ENCODE assay signal across 9 cellular contexts in the genomic region with DNA sequence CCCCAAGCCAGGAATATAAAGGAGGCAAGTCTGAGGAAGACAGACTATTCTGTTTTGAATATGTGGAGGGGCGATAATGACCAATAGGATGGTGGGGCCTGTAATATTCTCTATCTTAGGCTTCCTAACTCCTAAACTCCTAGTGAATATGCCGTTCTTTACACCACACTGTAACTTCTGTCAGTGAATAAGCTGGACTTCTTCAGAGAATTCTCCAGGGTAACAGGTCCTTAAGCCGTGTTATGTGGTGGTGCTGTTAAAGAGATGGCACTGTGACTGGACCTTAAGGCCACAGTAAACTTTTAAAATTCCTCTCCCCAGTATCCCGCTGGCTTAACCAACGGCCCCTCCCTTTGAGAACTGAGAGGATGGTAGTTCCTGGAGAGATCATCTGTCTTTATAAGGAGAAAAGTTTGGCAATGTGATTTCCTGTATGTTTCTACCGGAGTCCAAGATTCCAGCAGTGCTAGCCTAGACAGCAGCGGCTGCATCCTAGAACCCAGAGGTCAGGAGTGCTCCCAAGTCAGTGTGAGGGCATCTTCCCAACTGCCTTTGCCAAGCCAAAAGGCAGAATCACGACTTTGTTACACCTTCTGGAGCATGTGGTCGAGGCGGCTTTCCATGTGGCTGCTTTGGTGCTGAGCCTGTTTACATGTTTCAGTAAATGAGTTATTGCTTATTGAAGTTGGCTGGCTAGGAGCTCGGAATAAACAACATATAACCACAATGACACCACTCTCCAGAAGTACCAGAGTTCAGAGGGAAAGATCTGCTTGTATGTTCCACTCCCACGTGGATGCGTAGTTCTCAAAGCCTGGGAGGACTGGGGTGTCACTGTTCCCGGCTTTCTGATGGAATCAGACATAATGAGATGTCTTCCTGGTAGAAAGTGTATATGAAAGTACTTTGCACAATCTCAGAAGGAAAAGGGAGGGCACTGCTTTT. TPM values are rescaled to one million over a fixed set of nuclear protein-coding genes. Genes with fewer than 3 reads are reported as not detected.
A peak's percentile ranks its signal among the peaks of the same experiment; 100 is the strongest.
DNase-seq lines count a peak whose midpoint lies in the region; ATAC-seq lines count a peak whose summit lies in the region.
"Had no signal": no experiment of that assay in that cellular context is flagged by ENCODE, and none has a peak within 500 bp of the region (broad histone marks: within the 10 kb centered on the region; RNA-seq: fewer than 3 reads in every experiment).

No MANE protein-coding gene starts in this region.

- peak overlapping the region; percentile 52 for H3K27ac Mint-ChIP-seq in activated T-helper 1 cell treated with anti-CD3 and anti-CD28 coated beads, Interleukin-12 subunit alpha, Interleukin-12 subunit beta, Interleukin-2, Interleukin-4 antibody, amounts not matched to agents 30 ng/mL and 10 ng/mL and 1 ng/mL, durations not matched to agents 14 hours and 24 hours and 36 hours

- H3K27ac ChIP-seq in skin epidermis = peak overlapping the region in 20 of 21 experiments; percentile 37 to 99 (median 71)

- intact Hi-C loops in activated T-helper 1 cell treated with anti-CD3 and anti-CD28 coated beads, Interleukin-12 subunit alpha, Interleukin-12 subunit beta, Interleukin-2, Interleukin-4 antibody, amounts not matched to agents 30 ng/mL and 10 ng/mL and 1 ng/mL, durations not matched to agents 14 hours and 24 hours and 36 hours (cut with micrococcal nuclease) = loop anchor here (2.0 kb wide), 1 partner anchor 145 kb away; the partner anchor contains the start of genes PTRH2 and VMP1

- peaks cover 9% of the 10 kb centered on the region for H3K36me3 Mint-ChIP-seq in activated T-helper 1 cell treated with anti-CD3 and anti-CD28 coated beads, Interleukin-12 subunit alpha, Interleukin-12 subunit beta, Interleukin-2, Interleukin-4 antibody, amounts not matched to agents 30 ng/mL and 10 ng/mL and 1 ng/mL, durations not matched to agents 14 hours and 24 hours and 36 hours (ENCODE audit: low read depth)

- H3K4me1 Mint-ChIP-seq in activated T-helper 1 cell treated with anti-CD3 and anti-CD28 coated beads, Interleukin-12 subunit alpha, Interleukin-12 subunit beta, Interleukin-2, Interleukin-4 antibody, amounts not matched to agents 30 ng/mL and 10 ng/mL and 1 ng/mL, durations not matched to agents 14 hours and 24 hours and 36 hours (ENCODE audit: low read depth) = peaks cover 55% of the 10 kb centered on the region

- H3K4me3 ChIP-seq in skin epidermis = no peak overlapping the region

- ATAC-seq in HG03354 (IDR thresholded peaks at IDR 0.05; ENCODE audit: poor library complexity, severe bottlenecking, unreplicated experiment) = no peak

- H3K4me3 Mint-ChIP-seq in activated T-helper 1 cell treated with anti-CD3 and anti-CD28 coated beads, Interleukin-12 subunit alpha, Interleukin-12 subunit beta, Interleukin-2, Interleukin-4 antibody, amounts not matched to agents 30 ng/mL and 10 ng/mL and 1 ng/mL, durations not matched to agents 14 hours and 24 hours and 36 hours = no peak overlapping the region
- H3K4me3 Mint-ChIP-seq: neural crest cell had no signal

- DNase-seq in GM04503 (ENCODE audit: low read depth) (peak; percentile 97), iris pigment epithelial cell (ENCODE audit: low read depth) (peak; percentile 97), OCI-M2 (lab: John Stamatoyannopoulos, UW; ENCODE audit: unreplicated experiment) (no peak), amygdala (lab: John Stamatoyannopoulos, UW) (no peak), NCI-H446 treated with DMSO at 0.1 percent for 48 hours (lab: John Stamatoyannopoulos, UW) (no peak)
- DNase-seq in activated T-helper 1 cell treated with anti-CD3 and anti-CD28 coated beads, Interleukin-12 subunit alpha, Interleukin-12 subunit beta, Interleukin-2, Interleukin-4 antibody, amounts not matched to agents 30 ng/mL and 10 ng/mL and 1 ng/mL, durations not matched to agents 14 hours and 24 hours and 36 hours (ENCODE audit: low spot score) = no peak

- H3K9me3 Mint-ChIP-seq in activated T-helper 1 cell treated with anti-CD3 and anti-CD28 coated beads, Interleukin-12 subunit alpha, Interleukin-12 subunit beta, Interleukin-2, Interleukin-4 antibody, amounts not matched to agents 30 ng/mL and 10 ng/mL and 1 ng/mL, durations not matched to agents 14 hours and 24 hours and 36 hours = no peaks in the 10 kb centered on the region
- H3K9me3 Mint-ChIP-seq: neural crest cell had no signal

- no peaks in the 10 kb centered on the region for H3K27me3 Mint-ChIP-seq in activated T-helper 1 cell treated with anti-CD3 and anti-CD28 coated beads, Interleukin-12 subunit alpha, Interleukin-12 subunit beta, Interleukin-2, Interleukin-4 antibody, amounts not matched to agents 30 ng/mL and 10 ng/mL and 1 ng/mL, durations not matched to agents 14 hours and 24 hours and 36 hours (ENCODE audit: insufficient read depth)

RNA-seq across cellular contexts. Expression of gene TUBD1, which starts 41.0 kb away (rescaled TPM):
- 12.3 and 13.2 TPM in 2 replicates for total RNA-seq in activated T-helper 1 cell treated with anti-CD3 and anti-CD28 coated beads, Interleukin-12 subunit alpha, Interleukin-12 subunit beta, Interleukin-2, Interleukin-4 antibody, amounts not matched to agents 30 ng/mL and 10 ng/mL and 1 ng/mL, durations not matched to agents 14 hours and 24 hours and 36 hours

RNA-seq across cellular contexts. Expression of gene RPS6KB1, which starts 41.2 kb away (rescaled TPM):
- 67.6 and 82.7 TPM in 2 replicates for total RNA-seq in activated T-helper 1 cell treated with anti-CD3 and anti-CD28 coated beads, Interleukin-12 subunit alpha, Interleukin-12 subunit beta, Interleukin-2, Interleukin-4 antibody, amounts not matched to agents 30 ng/mL and 10 ng/mL and 1 ng/mL, durations not matched to agents 14 hours and 24 hours and 36 hours

Comparison
In these comparisons a context has a peak if more than half of its experiments do, and no peak if none do; other contexts are left out.
1. DNase-seq: peak in GM04503 (single experiment) and iris pigment epithelial cell (single experiment); none in activated T-helper 1 cell treated with anti-CD3 and anti-CD28 coated beads, Interleukin-12 subunit alpha, Interleukin-12 subunit beta, Interleukin-2, Interleukin-4 antibody, amounts not matched to agents 30 ng/mL and 10 ng/mL and 1 ng/mL, durations not matched to agents 14 hours and 24 hours and 36 hours (single experiment), OCI-M2 (single experiment), amygdala (0 of 56) and NCI-H446 treated with DMSO at 0.1 percent for 48 hours (single experiment).